24 cellular contexts compared by ENCODE assay signal in the genomic region with DNA sequence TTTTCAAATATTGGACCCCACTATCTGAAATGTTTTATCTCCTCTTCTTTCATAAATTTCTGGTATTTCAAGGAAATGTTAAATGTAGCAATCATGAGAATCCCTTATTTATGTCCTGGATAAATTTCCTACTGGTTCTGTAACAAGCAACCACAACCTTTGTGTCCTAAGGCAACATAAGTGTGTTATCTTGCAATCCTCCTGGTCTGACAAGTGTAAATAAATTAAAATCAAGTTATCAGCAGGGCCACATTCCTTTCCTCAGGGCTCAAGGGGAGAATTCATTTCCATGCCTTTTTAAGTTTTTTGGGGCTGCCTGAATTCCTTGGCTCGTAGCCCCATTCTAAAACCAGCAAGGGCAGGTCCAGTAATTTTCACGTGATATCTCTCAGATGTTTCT.
"Had no signal": no experiment of that assay in that cellular context is flagged by ENCODE, and none has a peak within 500 bp of the region (broad histone marks: within the 10 kb centered on the region; RNA-seq: fewer than 3 reads in every experiment).

No MANE protein-coding gene starts in this region.

- H3K4me1 ChIP-seq: pancreas, prostate gland, right lobe of liver, sigmoid colon, stomach, thyroid gland, tibial nerve, upper lobe of left lung, vagina had no signal

- DNase-seq: naive thymus-derived CD8-positive, alpha-beta T cell; nephron progenitor cell; nucleus accumbens; pancreas; retina; right cardiac atrium; right lobe of liver; sigmoid colon; small intestine; stimulated activated CD4-positive, alpha-beta T cell treated with anti-CD3 and anti-CD28 coated beads, Interleukin-15, amount 100 ng/mL, for 24 hours; stimulated activated CD4-positive, alpha-beta T cell treated with anti-CD3 and anti-CD28 coated beads, Interleukin-2, amount 100 ng/mL, for 24 hours; stimulated activated CD4-positive, alpha-beta T cell treated with anti-CD3 and anti-CD28 coated beads, Interleukin-2, amount 100 ng/mL, for 48 hours; stimulated activated CD4-positive, alpha-beta T cell treated with anti-CD3 and anti-CD28 coated beads, Interleukin-4, amount 100 ng/mL, for 24 hours; stimulated activated naive B cell treated with anti-CD40 and anti-IgM and Interleukin-4, amounts not matched to agents 10 μg/mL and 1 μg/mL and 100 μg/mL, for 72 hours; stimulated activated naive CD4-positive, alpha-beta T cell treated with Interleukin-2 at 50 U/mL for 16 hours; stomach; thyroid gland; trophoblast cell; upper lobe of left lung had no signal

- H3K36me3 ChIP-seq: neutrophil, pancreas, prostate gland, right lobe of liver, sigmoid colon, stomach, thoracic aorta, thyroid gland, tibial nerve, upper lobe of left lung, vagina had no signal

- H3K4me3 ChIP-seq: pancreas, prostate gland, right lobe of liver, sigmoid colon, stomach, thoracic aorta, thyroid gland, tibial nerve, upper lobe of left lung, vagina had no signal

- H3K27ac ChIP-seq: neutrophil, pancreas, prostate gland, right lobe of liver, sigmoid colon, stomach, thoracic aorta, thyroid gland, tibial nerve, upper lobe of left lung, vagina had no signal

- H3K27me3 ChIP-seq: neutrophil, pancreas, right lobe of liver, sigmoid colon, stomach, thyroid gland, tibial nerve, upper lobe of left lung, vagina had no signal
